Comparison of ENCODE assay signal across 19 cellular contexts in genomic region chr10:71467161-71467560, GRCh38.
DNase-seq lines count a peak whose midpoint lies in the region; ATAC-seq and TF ChIP-seq lines count a peak whose summit lies in the region.
"Had no signal": no experiment of that assay in that cellular context is flagged by ENCODE, and none has a peak within 500 bp of the region (broad histone marks: within the 10 kb centered on the region; RNA-seq: fewer than 3 reads in every experiment).

No MANE protein-coding gene starts in this region.

- peak; percentile 68 for DNase-seq in G401 (ENCODE audit: low spot score)
- peak; percentile 13 for DNase-seq in epithelial cell of esophagus (ENCODE audit: low read depth)
- DNase-seq in osteoblast (ENCODE audit: insufficient read length, low spot score, missing footprints), result peak; percentile 48
- DNase-seq in activated naive CD8-positive, alpha-beta T cell treated with anti-CD3 and anti-CD28 coated beads, Interleukin-2, amount 50 U/mL, for 24 hours, result no peak
- DNase-seq in T-helper 17 cell, result no peak
- DNase-seq: 8988T; ACHN; BE2C; Caco-2; Calu3; CD4-positive, alpha-beta T cell; CD8-positive, alpha-beta T cell; DMS79 treated with DMSO at 0.1 percent for 48 hours; GDM1 had no signal

- no peak overlapping the region for H3K4me3 ChIP-seq in epithelial cell of esophagus (ENCODE audit: low read length)
- no peak overlapping the region for H3K4me3 ChIP-seq in osteoblast (ENCODE audit: insufficient read depth, low read length)
- H3K4me3 ChIP-seq: BLaER1 treated with 17β-estradiol and CSF1 and Interleukin-3, amounts not matched to agents 10 nM and 100 nM; GM12878 had no signal

- no peaks in the 10 kb centered on the region for H3K36me3 ChIP-seq in osteoblast (ENCODE audit: insufficient read depth, low read length)
- H3K36me3 ChIP-seq: BE2C; BLaER1 treated with 17β-estradiol and CSF1 and Interleukin-3, amounts not matched to agents 10 nM and 100 nM had no signal

- no peak for TF ChIP-seq CTCF in epithelial cell of esophagus (IDR thresholded peaks at IDR 0.05; ENCODE audit: insufficient read depth, low read depth, low read length, missing control alignments)
- TF ChIP-seq CTCF in osteoblast (IDR thresholded peaks at IDR 0.05; ENCODE audit: extremely low read depth, low read depth, low read length), result no peak

- no peaks in the 10 kb centered on the region for H3K9me3 ChIP-seq in osteoblast (ENCODE audit: low read depth, low read length)
- no peaks in the 10 kb centered on the region for H3K9me3 ChIP-seq in T-helper 17 cell (ENCODE audit: control insufficient read depth, low read length, poor library complexity, severe bottlenecking)
- H3K9me3 ChIP-seq: BE2C; BLaER1 treated with 17β-estradiol and CSF1 and Interleukin-3, amounts not matched to agents 10 nM and 100 nM; Caco-2 had no signal

- H3K27ac ChIP-seq in osteoblast (ENCODE audit: low read depth, low read length), result no peak overlapping the region
- H3K27ac ChIP-seq: BLaER1 treated with 17β-estradiol and CSF1 and Interleukin-3, amounts not matched to agents 10 nM and 100 nM; C4-2B had no signal

- H3K4me1 Mint-ChIP-seq in activated naive CD8-positive, alpha-beta T cell treated with anti-CD3 and anti-CD28 coated beads, Interleukin-2, amount 50 U/mL, for 24 hours, result no peaks in the 10 kb centered on the region
- H3K4me1 Mint-ChIP-seq in T-helper 17 cell, result peaks cover 6% of the 10 kb centered on the region

- H3K9me3 Mint-ChIP-seq in activated naive CD8-positive, alpha-beta T cell treated with anti-CD3 and anti-CD28 coated beads, Interleukin-2, amount 50 U/mL, for 24 hours, result no peaks in the 10 kb centered on the region
- H3K9me3 Mint-ChIP-seq: CD4-positive, alpha-beta T cell; CD8-positive, alpha-beta T cell had no signal

- no peak overlapping the region for H3K4me3 Mint-ChIP-seq in activated naive CD8-positive, alpha-beta T cell treated with anti-CD3 and anti-CD28 coated beads, Interleukin-2, amount 50 U/mL, for 24 hours
- H3K4me3 Mint-ChIP-seq in T-helper 17 cell, result no peak overlapping the region
- H3K4me3 Mint-ChIP-seq: CD4-positive, alpha-beta T cell; CD8-positive, alpha-beta T cell had no signal

- in situ Hi-C loops in G401 (cut with HindIII; ENCODE audit: low sequenced_read_pairs), result no loop called here

- H3K4me2 ChIP-seq in osteoblast (ENCODE audit: insufficient read depth, low read length), result no peak overlapping the region

- H3K4me1 ChIP-seq in osteoblast (ENCODE audit: insufficient read depth, low read length), result no peaks in the 10 kb centered on the region
- H3K4me1 ChIP-seq: BE2C, Caco-2 had no signal

- H2AFZ ChIP-seq in osteoblast (ENCODE audit: low read length), result no peak overlapping the region

- H3K27ac Mint-ChIP-seq in activated naive CD8-positive, alpha-beta T cell treated with anti-CD3 and anti-CD28 coated beads, Interleukin-2, amount 50 U/mL, for 24 hours, result no peak overlapping the region
- no peak overlapping the region for H3K27ac Mint-ChIP-seq in T-helper 17 cell
- H3K27ac Mint-ChIP-seq: CD4-positive, alpha-beta T cell; CD8-positive, alpha-beta T cell had no signal

- ATAC-seq in HG03521 (IDR thresholded peaks at IDR 0.05; ENCODE audit: unreplicated experiment) (no peak), T-helper 17 cell (no peak), HG03108 (IDR thresholded peaks at IDR 0.05; ENCODE audit: unreplicated experiment) (no peak)
- no peak for ATAC-seq in activated naive CD8-positive, alpha-beta T cell treated with anti-CD3 and anti-CD28 coated beads, Interleukin-2, amount 50 U/mL, for 24 hours
- ATAC-seq: CD8-positive, alpha-beta T cell; GM12878 had no signal

- peaks cover 12% of the 10 kb centered on the region for H3K27me3 ChIP-seq in osteoblast (ENCODE audit: insufficient read depth, low read length)
- H3K27me3 ChIP-seq: BE2C; BLaER1 treated with 17β-estradiol and CSF1 and Interleukin-3, amounts not matched to agents 10 nM and 100 nM had no signal

- H4K20me1 ChIP-seq in osteoblast (ENCODE audit: insufficient read depth, low read length), result no peaks in the 10 kb centered on the region
- H4K20me1 ChIP-seq: BLaER1 treated with 17β-estradiol and CSF1 and Interleukin-3, amounts not matched to agents 10 nM and 100 nM had no signal

- no peaks in the 10 kb centered on the region for H3K36me3 Mint-ChIP-seq in activated naive CD8-positive, alpha-beta T cell treated with anti-CD3 and anti-CD28 coated beads, Interleukin-2, amount 50 U/mL, for 24 hours (ENCODE audit: low read depth)
- H3K36me3 Mint-ChIP-seq in T-helper 17 cell (ENCODE audit: low read depth), result no peaks in the 10 kb centered on the region
- H3K36me3 Mint-ChIP-seq: CD8-positive, alpha-beta T cell had no signal

- H3K79me2 ChIP-seq in osteoblast (ENCODE audit: insufficient read depth, low read length), result no peaks in the 10 kb centered on the region

- no peaks in the 10 kb centered on the region for H3K27me3 Mint-ChIP-seq in activated naive CD8-positive, alpha-beta T cell treated with anti-CD3 and anti-CD28 coated beads, Interleukin-2, amount 50 U/mL, for 24 hours
- peaks cover 3% of the 10 kb centered on the region for H3K27me3 Mint-ChIP-seq in T-helper 17 cell
- H3K27me3 Mint-ChIP-seq: CD4-positive, alpha-beta T cell had no signal

Comparison
In these comparisons a context has a peak if more than half of its experiments do, and no peak if none do; other contexts are left out.
1. DNase-seq: peak in G401 (single experiment), epithelial cell of esophagus (single experiment) and osteoblast (single experiment); none in activated naive CD8-positive, alpha-beta T cell treated with anti-CD3 and anti-CD28 coated beads, Interleukin-2, amount 50 U/mL, for 24 hours (single experiment) and T-helper 17 cell (0 of 3).